In genomic region chr15:39666671-39667070, GRCh38 we compare ENCODE assay signal across 14 cellular contexts.
DNase-seq lines count a peak whose midpoint lies in the region; TF ChIP-seq lines count a peak whose summit lies in the region.
"Had no signal": no experiment of that assay in that cellular context is flagged by ENCODE, and none has a peak within 500 bp of the region (broad histone marks: within the 10 kb centered on the region; RNA-seq: fewer than 3 reads in every experiment).

No MANE protein-coding gene starts in this region.

- H3K36me3 ChIP-seq in mammary epithelial cell (ENCODE audit: insufficient read depth, low read length) (no peaks in the 10 kb centered on the region), breast epithelium (no peaks in the 10 kb centered on the region), brain microvascular endothelial cell (replicated peaks) (no peaks in the 10 kb centered on the region), iPS-20b (ENCODE audit: insufficient read depth, low read depth, low read length) (no peaks in the 10 kb centered on the region), suprapubic skin (no peaks in the 10 kb centered on the region), uterus (no peaks in the 10 kb centered on the region)

- TF ChIP-seq CTCF in mammary epithelial cell (conservative IDR thresholded peaks at IDR 0.05 in 1 of 2, IDR thresholded peaks at IDR 0.05 in 1 of 2; ENCODE audit: extremely low read depth in 1 of 2, insufficient read depth in 1 of 2, low read depth in 1 of 2, low read length in 2 of 2) (no peak), breast epithelium (IDR thresholded peaks at IDR 0.05) (no peak), brain microvascular endothelial cell (IDR thresholded peaks at IDR 0.05; ENCODE audit: low read depth, low read length, missing control alignments) (no peak), suprapubic skin (IDR thresholded peaks at IDR 0.05) (no peak), uterus (IDR thresholded peaks at IDR 0.05) (no peak)

- H3K4me1 ChIP-seq in mammary epithelial cell (ENCODE audit: insufficient read depth, low read length) (peaks cover 1% of the 10 kb centered on the region), breast epithelium (no peaks in the 10 kb centered on the region), iPS-20b (ENCODE audit: insufficient read depth, low read length) (peaks cover 30% of the 10 kb centered on the region; the same call in 1 of the 2 replicates), suprapubic skin (no peaks in the 10 kb centered on the region), uterus (no peaks in the 10 kb centered on the region)

- no peak overlapping the region for H3K4me2 ChIP-seq in mammary epithelial cell (ENCODE audit: insufficient read depth, low read depth, low read length)

- 100% methylated on average over 3 of the region's 3 CpGs for WGBS in mammary epithelial cell (ENCODE audit: low coverage, missing lambda C conversion rate)
- WGBS in suprapubic skin = 90% methylated on average over 3 of the region's 3 CpGs

- dilution Hi-C loops in mammary epithelial cell (cut with HindIII; ENCODE audit: low sequenced_read_pairs) = loop anchor here (5.0 kb wide), 2 partner anchors 49 to 56 kb away; no protein-coding TSS in a partner anchor

- no peak for DNase-seq in mammary epithelial cell
- no peak for DNase-seq in breast epithelium (ENCODE audit: low spot score in 2 of 2)
- DNase-seq in brain microvascular endothelial cell = peak; percentile 20
- DNase-seq in activated CD4-positive, alpha-beta T cell treated with anti-CD3 and anti-CD28 coated beads, Interleukin-2, amount 50 U/mL, for 4 hours = no peak
- no peak for DNase-seq in suprapubic skin (ENCODE audit: low spot score in 2 of 2)
- no peak for DNase-seq in uterus
- no peak for DNase-seq in activated CD8-positive, alpha-beta memory T cell treated with anti-CD3 and anti-CD28 coated beads, Interleukin-2, amount 50 U/mL, for 4 hours
- DNase-seq: DMS79 treated with DMSO at 0.1 percent for 48 hours, NCI-H526, SHP77 treated with DMSO at 0.1 percent for 48 hours, substantia nigra had no signal

- peak overlapping the region; percentile 24 for H2AFZ ChIP-seq in mammary epithelial cell (ENCODE audit: low read depth, low read length)

- intact Hi-C loops in mammary epithelial cell (cut with micrococcal nuclease) (no loop called here), breast epithelium (cut with DNase I; ENCODE audit: low total_unique reads) (no loop called here), uterus (cut with DNase I; ENCODE audit: low total_unique reads) (no loop called here)

- H4K20me1 ChIP-seq in mammary epithelial cell (ENCODE audit: insufficient read depth, low read length) = no peaks in the 10 kb centered on the region

- H3K9ac ChIP-seq in mammary epithelial cell (ENCODE audit: insufficient read depth, low read length) (peak overlapping the region; percentile 0), iPS-20b (ENCODE audit: low read depth, low read length) (peak overlapping the region; percentile 49; the same call in 1 of the 2 replicates)

- no peaks in the 10 kb centered on the region for H3K9me3 ChIP-seq in mammary epithelial cell (replicated peaks; ENCODE audit: insufficient read depth, low read length)
- no peaks in the 10 kb centered on the region for H3K9me3 ChIP-seq in breast epithelium
- no peaks in the 10 kb centered on the region for H3K9me3 ChIP-seq in iPS-20b (ENCODE audit: insufficient read depth, low read depth, low read length)
- H3K9me3 ChIP-seq in suprapubic skin = no peaks in the 10 kb centered on the region
- no peaks in the 10 kb centered on the region for H3K9me3 ChIP-seq in uterus

- TF ChIP-seq EP300 in suprapubic skin (IDR thresholded peaks at IDR 0.05) = no peak

- no TSS peak for BruUV-seq in mammary epithelial cell (replicated peaks; lab: Mats Ljungman, UMichigan)

- no peaks in the 10 kb centered on the region for H3K27me3 ChIP-seq in mammary epithelial cell (ENCODE audit: insufficient read depth, low read length)
- H3K27me3 ChIP-seq in breast epithelium = no peaks in the 10 kb centered on the region
- H3K27me3 ChIP-seq in brain microvascular endothelial cell (replicated peaks) = no peaks in the 10 kb centered on the region
- H3K27me3 ChIP-seq in iPS-20b (ENCODE audit: insufficient read depth, low read length) = no peaks in the 10 kb centered on the region
- H3K27me3 ChIP-seq in suprapubic skin = no peaks in the 10 kb centered on the region
- no peaks in the 10 kb centered on the region for H3K27me3 ChIP-seq in uterus

- no peaks in the 10 kb centered on the region for H3K79me2 ChIP-seq in mammary epithelial cell (ENCODE audit: insufficient read depth, low read length)

- H3K4me3 ChIP-seq in mammary epithelial cell (replicated peaks in 1 of 3; ENCODE audit: insufficient read depth in 1 of 3, low read depth in 2 of 3, low read length in 3 of 3) (no peak overlapping the region), breast epithelium (no peak overlapping the region), brain microvascular endothelial cell (ENCODE audit: low read depth, low read length) (no peak overlapping the region), iPS-20b (ENCODE audit: low read length) (peak overlapping the region; percentile 28; the same call in 1 of the 2 replicates), suprapubic skin (no peak overlapping the region), uterus (no peak overlapping the region)
- H3K4me3 ChIP-seq: lung had no signal

- in situ Hi-C loops in mammary epithelial cell (cut with MboI; ENCODE audit: low sequenced_read_pairs in 2 of 2) (no loop called here), brain microvascular endothelial cell (cut with HindIII; ENCODE audit: low pct_ligation_motif_present, low sequenced_read_pairs) (no loop called here)

- no peak overlapping the region for H3K27ac ChIP-seq in mammary epithelial cell (ENCODE audit: insufficient read depth, low read depth, low read length)
- H3K27ac ChIP-seq in breast epithelium = no peak overlapping the region
- peak overlapping the region; percentile 4 for H3K27ac ChIP-seq in brain microvascular endothelial cell
- H3K27ac ChIP-seq in iPS-20b (ENCODE audit: low read length) = peak overlapping the region; percentile 68
- H3K27ac ChIP-seq in suprapubic skin = no peak overlapping the region
- H3K27ac ChIP-seq in uterus = no peak overlapping the region
- H3K27ac ChIP-seq: 22Rv1 had no signal

- CTCF ChIA-PET in mammary epithelial cell (lab: Charles Lee; ENCODE audit: low non-redundant PET) = no interaction called here

- no peak for TF ChIP-seq POLR2A in breast epithelium (IDR thresholded peaks at IDR 0.05)
- TF ChIP-seq POLR2A in suprapubic skin (IDR thresholded peaks at IDR 0.05) = no peak
- no peak for TF ChIP-seq POLR2A in uterus (IDR thresholded peaks at IDR 0.05)

Comparison
In these comparisons a context has a peak if more than half of its experiments do, and no peak if none do; other contexts are left out.
1. H3K27ac ChIP-seq: peak in brain microvascular endothelial cell (single experiment) and iPS-20b (single experiment); none in mammary epithelial cell (single experiment), breast epithelium (0 of 2), suprapubic skin (single experiment) and uterus (0 of 2).